Comparison of ENCODE assay signal across 10 cellular contexts in genomic region chr2:85741211-85741610, GRCh38. TPM values are rescaled to one million over a fixed set of nuclear protein-coding genes. Genes with fewer than 3 reads are reported as not detected.
A peak's percentile ranks its signal among the peaks of the same experiment; 100 is the strongest.
DNase-seq lines count a peak whose midpoint lies in the region; ATAC-seq and TF ChIP-seq lines count a peak whose summit lies in the region.
"Had no signal": no experiment of that assay in that cellular context is flagged by ENCODE, and none has a peak within 500 bp of the region (broad histone marks: within the 10 kb centered on the region; RNA-seq: fewer than 3 reads in every experiment).

No MANE protein-coding gene starts in this region.

- RAD21 ChIA-PET in HCT116 (lab: Charles Lee; ENCODE audit: low non-redundant PET in 1 of 2, low total read pairs in 2 of 2, uncharacterized antibody in 2 of 2, unreplicated experiment in 2 of 2) = no interaction called here

- DNase-seq in HCT116 (ENCODE audit: low read depth, low spot score) (no peak), colonic mucosa (no peak), lower lobe of right lung (no peak), DMS114 treated with DMSO at 0.1 percent for 48 hours (lab: John Stamatoyannopoulos, UW; ENCODE audit: unreplicated experiment) (no peak)
- DNase-seq in stimulated activated CD8-positive, alpha-beta memory T cell treated with anti-CD3 and anti-CD28 coated beads, Interleukin-4, amount 100 ng/mL, for 48 hours = no peak
- DNase-seq: activated CD8-positive, alpha-beta memory T cell treated with anti-CD3 and anti-CD28 coated beads, Interleukin-2, amount 50 U/mL, for 48 hours; natural killer cell had no signal

- H3K36me3 ChIP-seq in HCT116 (ENCODE audit: control insufficient read depth in 1 of 2, insufficient read depth in 2 of 2, low read length in 2 of 2) (no peaks in the 10 kb centered on the region), colonic mucosa (no peaks in the 10 kb centered on the region), lower lobe of right lung (no peaks in the 10 kb centered on the region), skeletal muscle tissue (ENCODE audit: control insufficient read depth in 3 of 3, insufficient read depth in 3 of 3, low read length in 3 of 3) (no peaks in the 10 kb centered on the region)

- no peaks in the 10 kb centered on the region for H4K20me1 ChIP-seq in HCT116 (ENCODE audit: insufficient read depth)

- H3K9me3 ChIP-seq in HCT116 (ENCODE audit: control insufficient read depth in 1 of 2, insufficient read depth in 1 of 2, low read depth in 1 of 2, low read length in 2 of 2) = no peaks in the 10 kb centered on the region
- no peaks in the 10 kb centered on the region for H3K9me3 ChIP-seq in colonic mucosa
- H3K9me3 ChIP-seq in lower lobe of right lung = no peaks in the 10 kb centered on the region
- H3K9me3 ChIP-seq in skeletal muscle tissue (ENCODE audit: control insufficient read depth in 3 of 3, low read length in 3 of 3) = no peaks in the 10 kb centered on the region

- intact Hi-C loops in HCT116 (cut with micrococcal nuclease) = no loop called here
- intact Hi-C loops in colonic mucosa (cut with DNase I) = no loop called here
- intact Hi-C loops in lower lobe of right lung (cut with DNase I) = no loop called here

- TF ChIP-seq POLR2A in HCT116 (IDR thresholded peaks at IDR 0.05; ENCODE audit: borderline replicate concordance, extremely low read depth, insufficient read depth, insufficient read length) = no peak

- H3K4me3 ChIP-seq in HCT116 (replicated peaks in 1 of 2; ENCODE audit: low read depth in 1 of 2, low read length in 2 of 2) (no peak overlapping the region), colonic mucosa (no peak overlapping the region), lower lobe of right lung (no peak overlapping the region), skeletal muscle tissue (ENCODE audit: low read length in 3 of 3) (peak overlapping the region in 2 of 3 donors; percentile 48 to 49)

- no peak for TF ChIP-seq CTCF in HCT116 (IDR thresholded peaks at IDR 0.05 in 2 of 3, conservative IDR thresholded peaks at IDR 0.05 in 1 of 3; ENCODE audit: borderline replicate concordance in 1 of 3, insufficient read depth in 1 of 3, low read depth in 2 of 3, low read length in 2 of 3)
- no peak for TF ChIP-seq CTCF in colonic mucosa (IDR thresholded peaks at IDR 0.05)
- no peak for TF ChIP-seq CTCF in lower lobe of right lung (IDR thresholded peaks at IDR 0.05)

- H3K9ac ChIP-seq in HCT116 (ENCODE audit: low read length) (no peak overlapping the region), colonic mucosa (ENCODE audit: low read depth in 2 of 2, low read length in 2 of 2) (peak overlapping the region; percentile 26 to 74), skeletal muscle tissue (ENCODE audit: low read depth in 1 of 3, low read length in 3 of 3) (peak overlapping the region; percentile 57 to 90 (median 69))

- ATAC-seq in HCT116 (no peak), lower lobe of right lung (peak; percentile 1 to 6), GM18858 (IDR thresholded peaks at IDR 0.05; ENCODE audit: unreplicated experiment) (no peak), HG03342 (IDR thresholded peaks at IDR 0.05; ENCODE audit: unreplicated experiment) (no peak)
- ATAC-seq: natural killer cell had no signal

- H3K79me2 ChIP-seq in HCT116 (ENCODE audit: insufficient read depth, low read length) = no peaks in the 10 kb centered on the region

- BruUV-seq in HCT116 (replicated peaks; lab: Mats Ljungman, UMichigan) = no TSS peak

- H3K9me2 ChIP-seq in HCT116 (ENCODE audit: insufficient read depth) = no peaks in the 10 kb centered on the region

- CTCF ChIA-PET in HCT116 (lab: Charles Lee) = interaction anchor here (1.0 kb wide), 1 partner anchor 12 kb away, joined by 5 read pairs; no protein-coding TSS in a partner anchor

- POLR2A ChIA-PET in HCT116 (lab: Charles Lee) = no interaction called here

- H3K27ac ChIP-seq in HCT116 (ENCODE audit: low read depth, low read length) = peak overlapping the region; percentile 53; the same call in 1 of the 2 replicates
- peak overlapping the region; percentile 78 for H3K27ac ChIP-seq in colonic mucosa
- H3K27ac ChIP-seq in lower lobe of right lung = peak overlapping the region; percentile 91
- H3K27ac ChIP-seq in skeletal muscle tissue (ENCODE audit: low read depth, low read length) = peak overlapping the region; percentile 93

- peak overlapping the region; percentile 63; the same call in 1 of the 2 replicates for H3K4me2 ChIP-seq in HCT116 (ENCODE audit: low read length)

- H3K4me1 ChIP-seq in HCT116 (ENCODE audit: control insufficient read depth in 1 of 2, insufficient read depth in 2 of 2, low read length in 2 of 2) = peaks cover 33 to 40% of the 10 kb centered on the region in 2 experiments
- H3K4me1 ChIP-seq in colonic mucosa = peaks cover 10% of the 10 kb centered on the region
- peaks cover 73% of the 10 kb centered on the region for H3K4me1 ChIP-seq in lower lobe of right lung
- peaks cover 79 to 85% (median 80%) of the 10 kb centered on the region in 3 donors for H3K4me1 ChIP-seq in skeletal muscle tissue (ENCODE audit: control insufficient read depth in 3 of 3, insufficient read depth in 3 of 3, low read length in 3 of 3)

- TF ChIP-seq RAD21 in HCT116 (IDR thresholded peaks at IDR 0.05; ENCODE audit: low read depth) = no peak

- H2AFZ ChIP-seq in HCT116 (ENCODE audit: low read depth, low read length, poor library complexity, severe bottlenecking) = no peak overlapping the region

- H3K27me3 ChIP-seq in HCT116 (ENCODE audit: insufficient read depth, low read length) (peaks cover 6% of the 10 kb centered on the region; the same call in 1 of the 2 replicates), colonic mucosa (no peaks in the 10 kb centered on the region), lower lobe of right lung (ENCODE audit: low read depth) (no peaks in the 10 kb centered on the region), skeletal muscle tissue (ENCODE audit: control insufficient read depth in 3 of 3, insufficient read depth in 3 of 3, low read length in 3 of 3) (no peaks in the 10 kb centered on the region)

TF ChIP-seq in HCT116, 20 proteins besides CTCF, POLR2A, EP300 and RAD21:
- TF ChIP-seq CBX3 (IDR thresholded peaks at IDR 0.05; ENCODE audit: low read depth) (no peak), SRF (IDR thresholded peaks at IDR 0.05; ENCODE audit: low read depth) (no peak), ATF3 (IDR thresholded peaks at IDR 0.05) (no peak)

RNA-seq across cellular contexts. Expression of gene ATOH8, which starts 12.6 kb away (rescaled TPM):
- total RNA-seq in HCT116 (2021; ENCODE audit: unreplicated experiment) = 0.74 TPM
- 0.21 and 0.30 TPM in 2 replicates for polyA plus RNA-seq in HCT116 (2012)
- 1 to 10 TPM; 2.5 TPM for total RNA-seq in colonic mucosa
- total RNA-seq in lower lobe of right lung = 44.9 TPM
- 8.4 TPM for total RNA-seq in skeletal muscle tissue

RNA-seq across cellular contexts. Expression of gene GNLY, which starts 47.1 kb away (rescaled TPM):
- total RNA-seq in HCT116 (2021; ENCODE audit: unreplicated experiment) (0.74 TPM), colonic mucosa (1 to 10 TPM in 1 of 2 donors, under 1 TPM in 1; 0.32 to 4.7 TPM), lower lobe of right lung (21.5 TPM), skeletal muscle tissue (not detected)
- polyA plus RNA-seq in HCT116 (2012) = 0.09 and 0.17 TPM in 2 replicates

Comparison
In these comparisons a context has a peak if more than half of its experiments do, and no peak if none do; other contexts are left out.
1. ATAC-seq: peak in lower lobe of right lung (2 of 2); none in HCT116 (single experiment), GM18858 (single experiment) and HG03342 (single experiment).
2. H3K4me3 ChIP-seq: peak in skeletal muscle tissue (2 of 3); none in HCT116 (0 of 2), colonic mucosa (single experiment) and lower lobe of right lung (single experiment).
3. Peak in every context shown above with its lines, with median percentiles within 50 percentile points of each other: H3K27ac ChIP-seq.